In genomic region chr5:2009986-2010914, GRCh38 we compare ENCODE assay signal across 24 cellular contexts.
"Had no signal": no experiment of that assay in that cellular context is flagged by ENCODE, and none has a peak within 500 bp of the region (broad histone marks: within the 10 kb centered on the region; RNA-seq: fewer than 3 reads in every experiment).

No MANE protein-coding gene starts in this region.

- ATAC-seq: activated CD4-positive, alpha-beta T cell treated with anti-CD3 and anti-CD28 coated beads for 36 hours; activated CD8-positive, alpha-beta T cell treated with anti-CD3 and anti-CD28 coated beads, Interleukin-2, amount 10 ng/mL, durations not matched to agents 7 days and 5 days; gastroesophageal sphincter; left colon; natural killer cell; sciatic nerve; stimulated activated effector memory CD8-positive, alpha-beta T cell treated with anti-CD3 and anti-CD28 coated beads, Interleukin-12 subunit alpha, Interleukin-12 subunit beta, amount 100 ng/mL, for 72 hours; upper lobe of right lung had no signal

- H3K9me3 ChIP-seq: ascending aorta, gastroesophageal sphincter, thyroid gland, upper lobe of right lung had no signal

- H3K27me3 ChIP-seq: ascending aorta, dorsolateral prefrontal cortex, thyroid gland, upper lobe of right lung had no signal

- H3K4me1 ChIP-seq: ascending aorta, gastroesophageal sphincter, neural progenitor cell, upper lobe of right lung had no signal

- H2AFZ ChIP-seq: hepatocyte, neural progenitor cell had no signal

- DNase-seq: activated CD4-positive, alpha-beta T cell treated with anti-CD3 and anti-CD28 coated beads for 36 hours; activated CD4-positive, CD25-positive, alpha-beta regulatory T cell; activated CD8-positive, alpha-beta T cell treated with anti-CD3 and anti-CD28 coated beads, Interleukin-2, amount 10 ng/mL, durations not matched to agents 7 days and 5 days; activated effector memory CD4-positive, alpha-beta T cell treated with anti-CD3 and anti-CD28 coated beads, Interleukin-2, amount 50 U/mL, for 16 hours; activated naive CD4-positive, alpha-beta T cell treated with anti-CD3 and anti-CD28 coated beads for 36 hours; activated naive CD8-positive, alpha-beta T cell treated with anti-CD3 and anti-CD28 coated beads for 36 hours; dorsolateral prefrontal cortex; effector memory CD4-positive, alpha-beta T cell; erythroblast; left colon; natural killer cell; stimulated activated CD4-positive, alpha-beta T cell treated with anti-CD3 and anti-CD28 coated beads, Interleukin-4, amount 100 ng/mL, for 24 hours; T-helper 1 cell; thyroid gland; upper lobe of right lung had no signal

- H3K79me2 ChIP-seq: hepatocyte had no signal

- H3K4me3 ChIP-seq: ascending aorta, cardiac muscle cell, coronary artery, dorsolateral prefrontal cortex, gastroesophageal sphincter, hepatocyte, neural progenitor cell, skin epidermis, thyroid gland, upper lobe of right lung had no signal

- H3K27ac ChIP-seq: ascending aorta, cardiac muscle cell, coronary artery, dorsolateral prefrontal cortex, gastroesophageal sphincter, hepatocyte, neural progenitor cell, skin epidermis, thyroid gland, upper lobe of right lung had no signal

- H3K9ac ChIP-seq: neural progenitor cell had no signal

- H3K4me2 ChIP-seq: hepatocyte, neural progenitor cell had no signal

- H3K36me3 ChIP-seq: ascending aorta, cardiac muscle cell, gastroesophageal sphincter, neural progenitor cell, thyroid gland, upper lobe of right lung had no signal
